34 cellular contexts compared by ENCODE assay signal in genomic region chr9:104976196-104976595, GRCh38.
"Had no signal": no experiment of that assay in that cellular context is flagged by ENCODE, and none has a peak within 500 bp of the region (broad histone marks: within the 10 kb centered on the region; RNA-seq: fewer than 3 reads in every experiment).

No MANE protein-coding gene starts in this region.

- H3K27me3 ChIP-seq: ascending aorta, breast epithelium, cardiac muscle cell, colonic mucosa, dorsolateral prefrontal cortex, esophagus squamous epithelium had no signal

- H3K9me3 Mint-ChIP-seq: activated CD4-positive, alpha-beta memory T cell treated with anti-CD3 and anti-CD28 coated beads, Interleukin-2, amount 10 ng/mL, durations not matched to agents 7 days and 5 days; activated CD4-positive, alpha-beta T cell treated with anti-CD3 and anti-CD28 coated beads, Interleukin-2, amount 10 ng/mL, durations not matched to agents 7 days and 5 days; activated naive CD4-positive, alpha-beta T cell treated with anti-CD3 and anti-CD28 coated beads, Interleukin-2, amount 10 ng/mL, durations not matched to agents 7 days and 5 days; activated naive CD8-positive, alpha-beta T cell treated with anti-CD3 and anti-CD28 coated beads, Interleukin-2, amount 10 ng/mL, durations not matched to agents 7 days and 5 days; activated T-cell treated with anti-CD3 and anti-CD28 coated beads, Interleukin-2, amount 50 U/mL, for 24 hours; activated T-cell treated with anti-CD3 and anti-CD28 coated beads, Interleukin-2, amount 50 U/mL, for 72 hours; dendritic cell treated with granulocyte-macrophage colony-stimulating factor and Interleukin-4, amounts not matched to agents 40 ng/mL and 50 ng/mL, for 4 days; effector memory CD8-positive, alpha-beta T cell; T-helper 2 cell treated with Interferon-gamma antibody and Interleukin-4, amounts not matched to agents 5 μg/mL and 100 μg/mL, for 36 hours; WTC11 had no signal

- H3K9me3 ChIP-seq: ascending aorta, breast epithelium, colonic mucosa, esophagus squamous epithelium had no signal

- H3K36me3 Mint-ChIP-seq: activated naive CD4-positive, alpha-beta T cell treated with anti-CD3 and anti-CD28 coated beads, Interleukin-2, amount 10 ng/mL, durations not matched to agents 7 days and 5 days; activated naive CD4-positive, alpha-beta T cell treated with anti-CD3 and anti-CD28 coated beads, Interleukin-2, amount 50 U/mL, for 72 hours; activated naive CD8-positive, alpha-beta T cell treated with anti-CD3 and anti-CD28 coated beads, Interleukin-2, amount 10 ng/mL, durations not matched to agents 7 days and 5 days; brain; WTC11 had no signal

- FAIRE-seq: endometrium, endothelial cell of umbilical vein had no signal

- H3K4me3 ChIP-seq: ascending aorta, breast epithelium, cardiac muscle cell, colonic mucosa, dorsolateral prefrontal cortex, esophagus squamous epithelium had no signal

- H3K27ac ChIP-seq: ascending aorta, breast epithelium, cardiac muscle cell, colonic mucosa, dorsolateral prefrontal cortex had no signal

- H3K27me3 Mint-ChIP-seq: brain had no signal

- H3K36me3 ChIP-seq: ascending aorta, breast epithelium, cardiac muscle cell, colonic mucosa, esophagus squamous epithelium had no signal

- H3K4me1 ChIP-seq: ascending aorta, breast epithelium, colonic mucosa had no signal

- H3K27ac Mint-ChIP-seq: activated CD4-positive, alpha-beta memory T cell treated with anti-CD3 and anti-CD28 coated beads, Interleukin-2, amount 10 ng/mL, durations not matched to agents 7 days and 5 days; activated CD4-positive, alpha-beta T cell treated with anti-CD3 and anti-CD28 coated beads, Interleukin-2, amount 10 ng/mL, durations not matched to agents 7 days and 5 days; activated naive CD4-positive, alpha-beta T cell treated with anti-CD3 and anti-CD28 coated beads, Interleukin-2, amount 10 ng/mL, durations not matched to agents 7 days and 5 days; activated naive CD4-positive, alpha-beta T cell treated with anti-CD3 and anti-CD28 coated beads, Interleukin-2, amount 50 U/mL, for 72 hours; activated naive CD8-positive, alpha-beta T cell treated with anti-CD3 and anti-CD28 coated beads, Interleukin-2, amount 10 ng/mL, durations not matched to agents 7 days and 5 days; activated T-cell treated with anti-CD3 and anti-CD28 coated beads, Interleukin-2, amount 50 U/mL, for 24 hours; activated T-cell treated with anti-CD3 and anti-CD28 coated beads, Interleukin-2, amount 50 U/mL, for 72 hours; brain; dendritic cell treated with granulocyte-macrophage colony-stimulating factor and Interleukin-4, amounts not matched to agents 40 ng/mL and 50 ng/mL, for 4 days; effector memory CD8-positive, alpha-beta T cell; T-helper 17 cell; T-helper 2 cell treated with Interferon-gamma antibody and Interleukin-4, amounts not matched to agents 5 μg/mL and 100 μg/mL, for 36 hours; WTC11 had no signal

- DNase-seq: activated CD4-positive, alpha-beta memory T cell treated with anti-CD3 and anti-CD28 coated beads, Interleukin-2, amount 10 ng/mL, durations not matched to agents 7 days and 5 days; activated CD4-positive, alpha-beta T cell treated with anti-CD3 and anti-CD28 coated beads for 1 hour; activated CD4-positive, alpha-beta T cell treated with anti-CD3 and anti-CD28 coated beads for 4 hours; activated CD4-positive, alpha-beta T cell treated with anti-CD3 and anti-CD28 coated beads, Interleukin-2, amount 10 ng/mL, durations not matched to agents 7 days and 5 days; activated CD4-positive, alpha-beta T cell treated with anti-CD3 and anti-CD28 coated beads, Interleukin-2, amount 50 U/mL, for 4 hours; activated CD8-positive, alpha-beta memory T cell treated with anti-CD3 and anti-CD28 coated beads, Interleukin-2, amount 50 U/mL, for 48 hours; activated gamma-delta T cell; activated naive CD4-positive, alpha-beta T cell; activated naive CD4-positive, alpha-beta T cell treated with anti-CD3 and anti-CD28 coated beads, Interleukin-2, amount 10 ng/mL, durations not matched to agents 7 days and 5 days; activated naive CD8-positive, alpha-beta T cell treated with anti-CD3 and anti-CD28 coated beads, Interleukin-2, amount 10 ng/mL, durations not matched to agents 7 days and 5 days; activated T-cell treated with anti-CD3 and anti-CD28 coated beads for 4 hours; activated T-cell treated with anti-CD3 and anti-CD28 coated beads, Interleukin-2, amount 50 U/mL, for 24 hours; activated T-cell treated with anti-CD3 and anti-CD28 coated beads, Interleukin-2, amount 50 U/mL, for 72 hours; central memory CD4-positive, alpha-beta T cell; cerebellar nuclear complex; colonic mucosa; dorsolateral prefrontal cortex; effector memory CD8-positive, alpha-beta T cell; esophagus squamous epithelium; foreskin melanocyte; head of caudate nucleus; T-helper 1 cell; T-helper 17 cell; T1000 had no signal

- ATAC-seq: activated naive CD4-positive, alpha-beta T cell treated with anti-CD3 and anti-CD28 coated beads, Interleukin-2, amount 50 U/mL, for 72 hours; activated T-cell treated with anti-CD3 and anti-CD28 coated beads, Interleukin-2, amount 50 U/mL, for 72 hours; effector memory CD8-positive, alpha-beta T cell; T-helper 17 cell; WTC11 had no signal

- H3K4me1 Mint-ChIP-seq: activated naive CD4-positive, alpha-beta T cell treated with anti-CD3 and anti-CD28 coated beads, Interleukin-2, amount 10 ng/mL, durations not matched to agents 7 days and 5 days; brain had no signal

- H3K4me3 Mint-ChIP-seq: activated CD4-positive, alpha-beta memory T cell treated with anti-CD3 and anti-CD28 coated beads, Interleukin-2, amount 10 ng/mL, durations not matched to agents 7 days and 5 days; activated CD4-positive, alpha-beta T cell treated with anti-CD3 and anti-CD28 coated beads, Interleukin-2, amount 10 ng/mL, durations not matched to agents 7 days and 5 days; activated naive CD4-positive, alpha-beta T cell treated with anti-CD3 and anti-CD28 coated beads, Interleukin-2, amount 10 ng/mL, durations not matched to agents 7 days and 5 days; activated naive CD8-positive, alpha-beta T cell treated with anti-CD3 and anti-CD28 coated beads, Interleukin-2, amount 10 ng/mL, durations not matched to agents 7 days and 5 days; activated T-cell treated with anti-CD3 and anti-CD28 coated beads, Interleukin-2, amount 50 U/mL, for 24 hours; activated T-cell treated with anti-CD3 and anti-CD28 coated beads, Interleukin-2, amount 50 U/mL, for 72 hours; brain; dendritic cell treated with granulocyte-macrophage colony-stimulating factor and Interleukin-4, amounts not matched to agents 40 ng/mL and 50 ng/mL, for 4 days; effector memory CD8-positive, alpha-beta T cell; T-helper 17 cell; T-helper 2 cell treated with Interferon-gamma antibody and Interleukin-4, amounts not matched to agents 5 μg/mL and 100 μg/mL, for 36 hours; WTC11 had no signal
